8 cellular contexts compared by ENCODE assay signal in the genomic region with DNA sequence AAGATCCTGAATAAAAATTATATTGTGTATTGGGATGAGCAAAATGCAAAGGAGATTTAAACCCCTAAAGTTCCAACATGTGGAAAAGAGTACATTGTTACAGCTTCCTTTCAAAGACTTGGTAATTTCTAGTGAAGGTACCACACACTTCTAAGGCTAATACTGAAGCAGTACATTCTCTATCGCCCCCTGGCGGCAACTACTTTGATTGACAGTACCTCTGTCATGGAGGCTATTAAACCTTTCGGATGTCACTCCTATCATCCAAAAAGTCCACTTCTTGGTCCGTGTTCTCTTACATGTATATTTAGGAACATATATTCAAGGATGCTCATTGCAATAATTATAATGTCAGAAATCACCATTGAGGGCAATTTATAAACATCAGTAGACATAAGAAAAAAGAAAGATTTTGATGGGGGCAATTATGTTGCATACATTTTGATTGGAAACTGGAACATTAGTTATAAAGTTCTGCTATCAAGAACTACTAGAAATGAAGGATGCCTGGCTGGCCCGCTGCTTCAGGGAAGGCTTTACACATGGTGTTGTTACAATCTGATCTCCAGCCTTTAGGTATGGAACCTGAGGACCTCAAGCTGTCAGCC.
DNase-seq lines count a peak whose midpoint lies in the region; ATAC-seq and TF ChIP-seq lines count a peak whose summit lies in the region.

No MANE protein-coding gene starts in this region.

- DNase-seq in Daoy (ENCODE audit: low read depth) (peak; percentile 62), IMR-90 (peak; percentile 36), RKO (ENCODE audit: low spot score) (peak; percentile 76), fibroblast of the conjunctiva (ENCODE audit: low read depth) (peak; percentile 53), omental fat pad (ENCODE audit: low spot score) (peak; percentile 85), transverse colon (peak; percentile 73)
- peak; percentile 66 to 68 for DNase-seq in activated T-cell treated with anti-CD3 and anti-CD28 coated beads, Interleukin-2, amount 50 U/mL, for 72 hours

- H2AK5ac ChIP-seq in IMR-90 (ENCODE audit: low read depth, low read length): no peak overlapping the region

- no peak overlapping the region for H3K4me2 ChIP-seq in IMR-90 (ENCODE audit: low read depth, low read length)

- in situ Hi-C loops in IMR-90 (cut with MboI; ENCODE audit: low sequenced_read_pairs) (loop anchor here (25.0 kb wide), 1 partner anchor 546 kb away; no protein-coding TSS in a partner anchor), transverse colon (cut with MboI; ENCODE audit: low pct_ligation_motif_present in 1 of 4, low pct_unique_long_range_greater_than_20kb in 1 of 4, low sequenced_read_pairs in 3 of 4) (no loop called here)

- no TSS peak for BruUV-seq in IMR-90 (replicated peaks; lab: Mats Ljungman, UMichigan)

- ATAC-seq in GM21619 (IDR thresholded peaks at IDR 0.05; ENCODE audit: unreplicated experiment) (peak; percentile 99), IMR-90 (ENCODE audit: low read depth) (no peak), omental fat pad (ENCODE audit: low FRiP score) (no peak)
- ATAC-seq in activated T-cell treated with anti-CD3 and anti-CD28 coated beads, Interleukin-2, amount 50 U/mL, for 72 hours (replicated peaks in 1 of 2): peak; percentile 57 to 58

- no peak overlapping the region for H2AK9ac ChIP-seq in IMR-90 (replicated peaks; ENCODE audit: low read depth, low read length, poor library complexity)

- H3K27me3 ChIP-seq in IMR-90 (ENCODE audit: control insufficient read depth, insufficient read depth, low read length): no peaks in the 10 kb centered on the region
- no peaks in the 10 kb centered on the region for H3K27me3 ChIP-seq in transverse colon

- no peak overlapping the region for H3K4ac ChIP-seq in IMR-90 (ENCODE audit: low read depth, low read length)

- TF ChIP-seq POLR2A in IMR-90 (IDR thresholded peaks at IDR 0.05; ENCODE audit: low read depth, low read length) (no peak), transverse colon (IDR thresholded peaks at IDR 0.05) (no peak)

- intact Hi-C loops in IMR-90 (cut with micrococcal nuclease) (loop anchor here (1.0 to 5.0 kb wide), 3 partner anchors 541 to 711 kb away; no protein-coding TSS in a partner anchor), transverse colon (cut with DNase I; ENCODE audit: low total_unique reads) (no loop called here)

- H3K4me1 ChIP-seq in IMR-90 (ENCODE audit: control insufficient read depth, insufficient read depth, low read length): no peaks in the 10 kb centered on the region
- no peaks in the 10 kb centered on the region for H3K4me1 ChIP-seq in transverse colon

- no peak overlapping the region for H3K56ac ChIP-seq in IMR-90 (ENCODE audit: extremely low read depth, insufficient read depth, low read length)

- no peaks in the 10 kb centered on the region for H3K36me3 Mint-ChIP-seq in activated T-cell treated with anti-CD3 and anti-CD28 coated beads, Interleukin-2, amount 50 U/mL, for 72 hours (ENCODE audit: insufficient read depth in 2 of 2)

- no peak overlapping the region for H3K18ac ChIP-seq in IMR-90 (ENCODE audit: low read depth, low read length)

- H3K36me3 ChIP-seq in IMR-90 (ENCODE audit: control insufficient read depth, insufficient read depth, low read length) (no peaks in the 10 kb centered on the region), transverse colon (no peaks in the 10 kb centered on the region)

- H3K79me1 ChIP-seq in IMR-90 (ENCODE audit: low read depth in 1 of 2, low read length in 2 of 2): no peaks in the 10 kb centered on the region

- no peak overlapping the region for H4K91ac ChIP-seq in IMR-90 (ENCODE audit: insufficient read depth, low read depth, low read length)

- H3K4me3 Mint-ChIP-seq in activated T-cell treated with anti-CD3 and anti-CD28 coated beads, Interleukin-2, amount 50 U/mL, for 72 hours: no peak overlapping the region

- H2BK15ac ChIP-seq in IMR-90 (ENCODE audit: low read depth, low read length): no peak overlapping the region

- H3K4me3 ChIP-seq in IMR-90 (ENCODE audit: insufficient read depth, low read depth, low read length) (no peak overlapping the region), transverse colon (no peak overlapping the region)

- no peak for TF ChIP-seq EP300 in transverse colon (IDR thresholded peaks at IDR 0.05; ENCODE audit: low read depth)

- no peaks in the 10 kb centered on the region for H3K9me3 Mint-ChIP-seq in activated T-cell treated with anti-CD3 and anti-CD28 coated beads, Interleukin-2, amount 50 U/mL, for 72 hours

- no peaks in the 10 kb centered on the region for H3K9me3 ChIP-seq in IMR-90 (ENCODE audit: control insufficient read depth, insufficient read depth, low read length)
- H3K9me3 ChIP-seq in transverse colon: no peaks in the 10 kb centered on the region

- CTCF ChIA-PET in IMR-90 (lab: Yijun Ruan, JAX): interaction anchor here (0.6 to 0.9 kb wide), 2 partner anchors 46 to 1492 kb away, joined by 3 to 4 read pairs; no protein-coding TSS in a partner anchor

- POLR2A ChIA-PET in IMR-90 (lab: Charles Lee; ENCODE audit: unreplicated experiment): no interaction called here

- no peak overlapping the region for H2AFZ ChIP-seq in IMR-90 (replicated peaks; ENCODE audit: low read length, poor library complexity)

- TF ChIP-seq RAD21 in IMR-90 (IDR thresholded peaks at IDR 0.05; ENCODE audit: low read length): peak; percentile 41; the same call in 1 of the 2 replicates

- no peak overlapping the region for H3K9ac ChIP-seq in IMR-90 (ENCODE audit: low read depth, low read length)

- H2BK20ac ChIP-seq in IMR-90 (ENCODE audit: low read depth, low read length): no peak overlapping the region

- H3K9me1 ChIP-seq in IMR-90 (ENCODE audit: insufficient read depth, low read length): no peaks in the 10 kb centered on the region

- no peak overlapping the region for H2BK5ac ChIP-seq in IMR-90 (ENCODE audit: low read depth, low read length, poor library complexity, severe bottlenecking)

- H3K14ac ChIP-seq in IMR-90 (replicated peaks; ENCODE audit: low read depth, low read length): no peak overlapping the region

- H3K23ac ChIP-seq in IMR-90 (ENCODE audit: low read depth, low read length): no peak overlapping the region

- dilution Hi-C loops in IMR-90 (cut with HindIII; ENCODE audit: low sequenced_read_pairs, unreplicated experiment): no loop called here

- H3K4me1 Mint-ChIP-seq in activated T-cell treated with anti-CD3 and anti-CD28 coated beads, Interleukin-2, amount 50 U/mL, for 72 hours (ENCODE audit: low read depth): no peaks in the 10 kb centered on the region

- H4K8ac ChIP-seq in IMR-90 (ENCODE audit: low read depth in 2 of 2, low read length in 2 of 2): no peak overlapping the region

- no peak overlapping the region for H3K27ac ChIP-seq in IMR-90 (ENCODE audit: insufficient read depth, low read length)
- H3K27ac ChIP-seq in transverse colon: no peak overlapping the region

- H3K27me3 Mint-ChIP-seq in activated T-cell treated with anti-CD3 and anti-CD28 coated beads, Interleukin-2, amount 50 U/mL, for 72 hours (ENCODE audit: low read depth): peaks cover 3% of the 10 kb centered on the region

- H3K27ac Mint-ChIP-seq in activated T-cell treated with anti-CD3 and anti-CD28 coated beads, Interleukin-2, amount 50 U/mL, for 72 hours: no peak overlapping the region

- no peak overlapping the region for H4K5ac ChIP-seq in IMR-90 (ENCODE audit: low read depth, low read length)

- TF ChIP-seq CTCF in IMR-90 (conservative IDR thresholded peaks at IDR 0.05; ENCODE audit: low read depth, low read length) (peak; percentile 58), omental fat pad (IDR thresholded peaks at IDR 0.05) (peak in 1 of 3 donors; percentile 50), transverse colon (IDR thresholded peaks at IDR 0.05) (peak; percentile 62 to 83 (median 72))

- H2BK120ac ChIP-seq in IMR-90 (ENCODE audit: low read depth, low read length): no peak overlapping the region

- no peaks in the 10 kb centered on the region for H4K20me1 ChIP-seq in IMR-90 (ENCODE audit: insufficient read depth, low read length)

- WGBS in IMR-90 (ENCODE audit: extremely low coverage in 2 of 2, insufficient read length in 1 of 2), 2 experiments: no CpG with 5 or more reads among the region's 5 CpGs
- WGBS in transverse colon (ENCODE audit: low coverage in 1 of 2), 2 donors: 17 to 18% methylated on average over 5 of the region's 5 CpGs

TF ChIP-seq in IMR-90, 13 proteins besides CTCF, POLR2A, EP300 and RAD21:
- no peak for TF ChIP-seq RCOR1 (IDR thresholded peaks at IDR 0.05; ENCODE audit: insufficient replicate concordance, low read length)
- no peak for TF ChIP-seq MAZ (IDR thresholded peaks at IDR 0.05; ENCODE audit: borderline replicate concordance, low read depth, low read length)
- peak; percentile 49 for TF ChIP-seq SMC3 (IDR thresholded peaks at IDR 0.05; ENCODE audit: low read depth, low read length)

Comparison
In these comparisons a context has a peak if more than half of its experiments do, and no peak if none do; other contexts are left out.
1. ATAC-seq: peak in GM21619 (single experiment) and activated T-cell treated with anti-CD3 and anti-CD28 coated beads, Interleukin-2, amount 50 U/mL, for 72 hours (2 of 2); none in IMR-90 (single experiment) and omental fat pad (single experiment).
2. Peak in every context shown above with its lines, with median percentiles within 50 percentile points of each other: DNase-seq.